9 cellular contexts compared by ENCODE assay signal in genomic region chr22:44337658-44338004, GRCh38. TPM values are rescaled to one million over a fixed set of nuclear protein-coding genes. Genes with fewer than 3 reads are reported as not detected.
DNase-seq lines count a peak whose midpoint lies in the region; ATAC-seq and TF ChIP-seq lines count a peak whose summit lies in the region.
"Had no signal": no experiment of that assay in that cellular context is flagged by ENCODE, and none has a peak within 500 bp of the region (broad histone marks: within the 10 kb centered on the region; RNA-seq: fewer than 3 reads in every experiment).

No MANE protein-coding gene starts in this region.

- no peak overlapping the region for H3K27ac ChIP-seq in mesenchymal stem cell (ENCODE audit: low read length, poor library complexity, severe bottlenecking)
- no peak overlapping the region for H3K27ac ChIP-seq in CD4-positive, alpha-beta memory T cell (ENCODE audit: low read depth, low read length)
- H3K27ac ChIP-seq in lower lobe of right lung = no peak overlapping the region

- H3K36me3 Mint-ChIP-seq in CD4-positive, alpha-beta memory T cell = no peaks in the 10 kb centered on the region

- no peaks in the 10 kb centered on the region for H3K9me3 ChIP-seq in mesenchymal stem cell (ENCODE audit: control insufficient read depth, low read length)
- H3K9me3 ChIP-seq in CD4-positive, alpha-beta memory T cell (ENCODE audit: control insufficient read depth in 1 of 2, low read length in 2 of 2) = no peaks in the 10 kb centered on the region
- H3K9me3 ChIP-seq in lower lobe of right lung = no peaks in the 10 kb centered on the region

- H3K14ac ChIP-seq in mesenchymal stem cell (ENCODE audit: low read length in 2 of 2) = no peak overlapping the region

- H3K27me3 ChIP-seq in mesenchymal stem cell (ENCODE audit: control insufficient read depth in 1 of 2, insufficient read depth in 1 of 2, low read length in 2 of 2) (peaks cover 52 to 82% of the 10 kb centered on the region in 2 experiments), lower lobe of right lung (ENCODE audit: low read depth) (peaks cover 13% of the 10 kb centered on the region)
- H3K27me3 ChIP-seq in CD4-positive, alpha-beta memory T cell (ENCODE audit: insufficient read depth, low read length) = peaks cover 8% of the 10 kb centered on the region

- H3K9ac ChIP-seq in mesenchymal stem cell (ENCODE audit: low read length) = no peak overlapping the region

- no peak overlapping the region for H2BK15ac ChIP-seq in mesenchymal stem cell (ENCODE audit: low read depth, poor library complexity, severe bottlenecking)

- peaks cover 3% of the 10 kb centered on the region in 2 donors for H3K27me3 Mint-ChIP-seq in CD4-positive, alpha-beta memory T cell

- H2BK5ac ChIP-seq in mesenchymal stem cell (ENCODE audit: low read depth, low read length, poor library complexity, severe bottlenecking) = no peak overlapping the region

- no peak overlapping the region for H4K8ac ChIP-seq in mesenchymal stem cell (ENCODE audit: low read length)

- H3K27ac Mint-ChIP-seq in CD4-positive, alpha-beta memory T cell = no peak overlapping the region

- no peaks in the 10 kb centered on the region for H3K79me1 ChIP-seq in mesenchymal stem cell (replicated peaks; ENCODE audit: low read length, poor library complexity, severe bottlenecking)

- no peak overlapping the region for H3K4me3 Mint-ChIP-seq in CD4-positive, alpha-beta memory T cell

- no peak overlapping the region for H2BK120ac ChIP-seq in mesenchymal stem cell (ENCODE audit: low read depth, low read length)

- CTCF ChIA-PET in CD4-positive, alpha-beta memory T cell (lab: Charles Lee; ENCODE audit: partially characterized antibody) = no interaction called here

- H3K4me1 ChIP-seq in mesenchymal stem cell (ENCODE audit: control insufficient read depth, insufficient read depth, low read depth, low read length) (peaks cover 9% of the 10 kb centered on the region), lower lobe of right lung (peaks cover 9% of the 10 kb centered on the region)
- no peaks in the 10 kb centered on the region for H3K4me1 ChIP-seq in CD4-positive, alpha-beta memory T cell (ENCODE audit: insufficient read depth, low read length)

- H3K4me3 ChIP-seq in mesenchymal stem cell (ENCODE audit: insufficient read depth in 1 of 2, low read depth in 1 of 2, low read length in 2 of 2) = no peak overlapping the region
- H3K4me3 ChIP-seq in CD4-positive, alpha-beta memory T cell (ENCODE audit: low read length in 2 of 2) = no peak overlapping the region
- H3K4me3 ChIP-seq in lower lobe of right lung = no peak overlapping the region

- no peak overlapping the region for H3K23ac ChIP-seq in mesenchymal stem cell (ENCODE audit: low read length in 2 of 2)

- no peaks in the 10 kb centered on the region for H3K4me1 Mint-ChIP-seq in CD4-positive, alpha-beta memory T cell

- no peak overlapping the region for H2BK12ac ChIP-seq in mesenchymal stem cell (ENCODE audit: low read length in 2 of 2)

- no peak overlapping the region for H4K91ac ChIP-seq in mesenchymal stem cell (ENCODE audit: low read length)

- in situ Hi-C loops in Caki2 (cut with HindIII; ENCODE audit: low pct_unique_long_range_greater_than_20kb, low sequenced_read_pairs) = no loop called here

- H2AFZ ChIP-seq in mesenchymal stem cell (ENCODE audit: low read depth, low read length) = no peak overlapping the region

- WGBS in mesenchymal stem cell = 17% methylated on average over 12 of the region's 13 CpGs

- ATAC-seq in HG02623 (IDR thresholded peaks at IDR 0.05; ENCODE audit: unreplicated experiment) (no peak), lower lobe of right lung (no peak)

- POLR2A ChIA-PET in CD4-positive, alpha-beta memory T cell (lab: Charles Lee; ENCODE audit: partially characterized antibody) = no interaction called here

- H3K4ac ChIP-seq in mesenchymal stem cell (ENCODE audit: low read depth in 1 of 2, low read length in 2 of 2) = no peak overlapping the region

- H3K36me3 ChIP-seq in mesenchymal stem cell (ENCODE audit: control insufficient read depth in 1 of 2, insufficient read depth in 2 of 2, low read depth in 1 of 2, low read length in 2 of 2) (no peaks in the 10 kb centered on the region), lower lobe of right lung (no peaks in the 10 kb centered on the region)
- no peaks in the 10 kb centered on the region for H3K36me3 ChIP-seq in CD4-positive, alpha-beta memory T cell (ENCODE audit: insufficient read depth, low read length)

- no peak overlapping the region for H2AK5ac ChIP-seq in mesenchymal stem cell (ENCODE audit: low read length, severe bottlenecking)

- TF ChIP-seq CTCF in lower lobe of right lung (IDR thresholded peaks at IDR 0.05) = no peak

- no peaks in the 10 kb centered on the region for H3K9me3 Mint-ChIP-seq in CD4-positive, alpha-beta memory T cell

- DNase-seq in Caki2 (ENCODE audit: low read depth) (peak; percentile 48), LHCN-M2 (ENCODE audit: low read depth) (peak; percentile 62), amniotic stem cell (lab: John Stamatoyannopoulos, UW) (peak; percentile 45), mesenchymal stem cell (peak; percentile 60), KG1 (lab: John Stamatoyannopoulos, UW) (no peak), lower lobe of right lung (no peak)
- no peak for DNase-seq in CD4-positive, alpha-beta memory T cell
- DNase-seq: T-helper 2 cell had no signal

- H3K18ac ChIP-seq in mesenchymal stem cell (ENCODE audit: low read depth in 1 of 2, low read length in 2 of 2) = no peak overlapping the region

- H3K4me2 ChIP-seq in mesenchymal stem cell (ENCODE audit: low read length, poor library complexity, severe bottlenecking) = no peak overlapping the region

- intact Hi-C loops in CD4-positive, alpha-beta memory T cell (cut with micrococcal nuclease) = no loop called here
- intact Hi-C loops in lower lobe of right lung (cut with DNase I) = no loop called here

RNA-seq across cellular contexts. Expression of gene SHISAL1, which starts 24.9 kb away (rescaled TPM):
- 1.2 and 3.5 TPM in 2 replicates for total RNA-seq in Caki2 (2014; rRNA removed; shearing (Covaris generic); ENCODE audit: low replicate concordance)
- 0.29 and 1.3 TPM in 2 replicates for total RNA-seq in LHCN-M2 (2014; rRNA removed)
- 0.74 TPM for polyA plus RNA-seq in LHCN-M2 (2012)
- 1.9 TPM for polyA plus RNA-seq in mesenchymal stem cell (2013, experiment 1 of 2)
- 1.9 TPM for polyA plus RNA-seq in mesenchymal stem cell (2013, experiment 2 of 2)
- not detected for total RNA-seq in CD4-positive, alpha-beta memory T cell
- polyA plus RNA-seq in CD4-positive, alpha-beta memory T cell = not detected
- 0.32 TPM for total RNA-seq in lower lobe of right lung

Comparison
In these comparisons a context has a peak if more than half of its experiments do, and no peak if none do; other contexts are left out.
1. DNase-seq: peak in Caki2 (single experiment), LHCN-M2 (single experiment), amniotic stem cell (single experiment) and mesenchymal stem cell (single experiment); none in KG1 (single experiment), CD4-positive, alpha-beta memory T cell (0 of 5) and lower lobe of right lung (single experiment).